8 cellular contexts compared by ENCODE assay signal in genomic region chr6:135128268-135128914, GRCh38. TPM values are rescaled to one million over a fixed set of nuclear protein-coding genes. Genes with fewer than 3 reads are reported as not detected.
A peak's percentile ranks its signal among the peaks of the same experiment; 100 is the strongest.
DNase-seq lines count a peak whose midpoint lies in the region; ATAC-seq and TF ChIP-seq lines count a peak whose summit lies in the region.

No MANE protein-coding gene starts in this region.

- no peak overlapping the region for H3K4me3 Mint-ChIP-seq in mesothelial cell of epicardium

- H3K27ac Mint-ChIP-seq in mesothelial cell of epicardium = no peak overlapping the region

- no peak for TF ChIP-seq CTCF in mesothelial cell of epicardium (IDR thresholded peaks at IDR 0.05; ENCODE audit: unreplicated experiment)

- peak; percentile 35 for DNase-seq in activated CD8-positive, alpha-beta memory T cell treated with anti-CD3 and anti-CD28 coated beads, Interleukin-2, amount 50 U/mL, for 24 hours (ENCODE audit: extremely low read depth)
- DNase-seq in stimulated activated CD4-positive, alpha-beta T cell treated with anti-CD3 and anti-CD28 coated beads, Interleukin-2, amount 100 ng/mL, for 24 hours = peak; percentile 63
- DNase-seq in mesothelial cell of epicardium (ENCODE audit: low spot score in 2 of 2, unreplicated experiment in 2 of 2) (no peak), putamen (ENCODE audit: low spot score) (no peak), SW 1271 (lab: John Stamatoyannopoulos, UW) (no peak), NCI-H146 (lab: John Stamatoyannopoulos, UW) (no peak)

- peak; percentile 92 for ATAC-seq in GM19351 (IDR thresholded peaks at IDR 0.05; ENCODE audit: unreplicated experiment)
- peak; percentile 77 for ATAC-seq in HG03342 (IDR thresholded peaks at IDR 0.05; ENCODE audit: unreplicated experiment)

- H3K27me3 Mint-ChIP-seq in mesothelial cell of epicardium (ENCODE audit: low read depth) = peaks cover 15% of the 10 kb centered on the region

- no peaks in the 10 kb centered on the region for H3K9me3 Mint-ChIP-seq in mesothelial cell of epicardium

- H3K36me3 Mint-ChIP-seq in mesothelial cell of epicardium = no peaks in the 10 kb centered on the region

- no peaks in the 10 kb centered on the region for H3K4me1 Mint-ChIP-seq in mesothelial cell of epicardium

RNA-seq across cellular contexts. Expression of gene MYB, which starts 52.7 kb away (rescaled TPM):
- 1.6 to 2.4 TPM (median 2.0 TPM) in 3 replicates for total RNA-seq in mesothelial cell of epicardium

Comparison
In these comparisons a context has a peak if more than half of its experiments do, and no peak if none do; other contexts are left out.
1. DNase-seq: peak in activated CD8-positive, alpha-beta memory T cell treated with anti-CD3 and anti-CD28 coated beads, Interleukin-2, amount 50 U/mL, for 24 hours (single experiment) and stimulated activated CD4-positive, alpha-beta T cell treated with anti-CD3 and anti-CD28 coated beads, Interleukin-2, amount 100 ng/mL, for 24 hours (2 of 2); none in mesothelial cell of epicardium (0 of 2), putamen (single experiment), SW 1271 (0 of 2) and NCI-H146 (single experiment).